Comparison of ENCODE assay signal across 11 cellular contexts in genomic region chr16:24009955-24010354, GRCh38.
A peak's percentile ranks its signal among the peaks of the same experiment; 100 is the strongest.
DNase-seq lines count a peak whose midpoint lies in the region; ATAC-seq and TF ChIP-seq lines count a peak whose summit lies in the region.
"Had no signal": no experiment of that assay in that cellular context is flagged by ENCODE, and none has a peak within 500 bp of the region (broad histone marks: within the 10 kb centered on the region; RNA-seq: fewer than 3 reads in every experiment).

No MANE protein-coding gene starts in this region.

- H3K79me2 ChIP-seq in DOHH2 (ENCODE audit: control insufficient read depth, low read length) = no peaks in the 10 kb centered on the region
- H3K79me2 ChIP-seq in Karpas-422 (ENCODE audit: low read length) = no peaks in the 10 kb centered on the region

- TF ChIP-seq CTCF in A673 (conservative IDR thresholded peaks at IDR 0.05; ENCODE audit: low read depth, low read length) = no peak
- no peak for TF ChIP-seq CTCF in DOHH2 (IDR thresholded peaks at IDR 0.05; ENCODE audit: low read depth, low read length, poor library complexity, severe bottlenecking)

- peaks cover 10% of the 10 kb centered on the region for H3K36me3 ChIP-seq in A673 (ENCODE audit: insufficient read depth, low read length, poor library complexity, severe bottlenecking)
- no peaks in the 10 kb centered on the region for H3K36me3 ChIP-seq in DOHH2 (ENCODE audit: control insufficient read depth, low read length)
- no peaks in the 10 kb centered on the region for H3K36me3 ChIP-seq in Karpas-422 (ENCODE audit: insufficient read depth, low read length)

- H3K4me3 Mint-ChIP-seq in activated naive CD8-positive, alpha-beta T cell treated with anti-CD3 and anti-CD28 coated beads, Interleukin-2, amount 50 U/mL, for 24 hours = no peak overlapping the region
- H3K4me3 Mint-ChIP-seq: T-helper 1 cell treated with Interleukin-12 subunit alpha and Interleukin-12 subunit beta and Interleukin-4 antibody, amounts not matched to agents 30 μg/mL and 1 μg/mL, for 36 hours had no signal

- peak overlapping the region; percentile 31 for H3K4me2 ChIP-seq in DOHH2 (ENCODE audit: low read length)
- H3K4me2 ChIP-seq in Karpas-422 (ENCODE audit: low read depth, low read length, poor library complexity, severe bottlenecking) = peak overlapping the region; percentile 16

- H3K9me3 Mint-ChIP-seq in activated naive CD8-positive, alpha-beta T cell treated with anti-CD3 and anti-CD28 coated beads, Interleukin-2, amount 50 U/mL, for 24 hours = no peaks in the 10 kb centered on the region
- H3K9me3 Mint-ChIP-seq: T-helper 1 cell treated with Interleukin-12 subunit alpha and Interleukin-12 subunit beta and Interleukin-4 antibody, amounts not matched to agents 30 μg/mL and 1 μg/mL, for 36 hours had no signal

- no peak overlapping the region for H3K4me3 ChIP-seq in A673 (ENCODE audit: low read depth, low read length, poor library complexity, severe bottlenecking)
- no peak overlapping the region for H3K4me3 ChIP-seq in DOHH2 (ENCODE audit: low read length)
- H3K4me3 ChIP-seq in Karpas-422 (ENCODE audit: low read length) = no peak overlapping the region

- DNase-seq in A673 (ENCODE audit: low spot score) (no peak), Karpas-422 (no peak), SKM-1 treated with dmso at 0.1 percent for 144 hours (lab: John Stamatoyannopoulos, UW; ENCODE audit: unreplicated experiment) (no peak), NCI-H510A treated with DMSO at 0.1 percent for 48 hours (lab: John Stamatoyannopoulos, UW) (no peak)
- DNase-seq in activated naive CD8-positive, alpha-beta T cell treated with anti-CD3 and anti-CD28 coated beads, Interleukin-2, amount 50 U/mL, for 24 hours = no peak
- DNase-seq in activated naive CD4-positive, alpha-beta T cell treated with Interleukin-2 at 50 U/mL for 16 hours = no peak
- DNase-seq: NCI-H1048 had no signal

- CTCF ChIA-PET in A673 (lab: Charles Lee) = interaction anchor here (0.5 to 2.5 kb wide), 24 partner anchors 8 to 1911 kb away, joined by 3 to 43 read pairs (median 4); partner anchors contain the start of gene CACNG3

- no peak for ATAC-seq in activated naive CD8-positive, alpha-beta T cell treated with anti-CD3 and anti-CD28 coated beads, Interleukin-2, amount 50 U/mL, for 24 hours
- ATAC-seq in GM18873 (IDR thresholded peaks at IDR 0.05; ENCODE audit: low FRiP score, unreplicated experiment) = no peak

- H3K4me1 ChIP-seq in A673 (ENCODE audit: insufficient read depth, low read length, poor library complexity, severe bottlenecking) = peaks cover 53% of the 10 kb centered on the region
- H3K4me1 ChIP-seq in DOHH2 (ENCODE audit: control insufficient read depth, low read length) = peaks cover 29% of the 10 kb centered on the region
- peaks cover 30% of the 10 kb centered on the region for H3K4me1 ChIP-seq in Karpas-422 (ENCODE audit: low read length)

- H3K9me3 ChIP-seq in A673 (ENCODE audit: low read depth, low read length, poor library complexity, severe bottlenecking) = no peaks in the 10 kb centered on the region
- H3K9me3 ChIP-seq in DOHH2 (ENCODE audit: control insufficient read depth, insufficient read depth, low read length) = no peaks in the 10 kb centered on the region
- no peaks in the 10 kb centered on the region for H3K9me3 ChIP-seq in Karpas-422 (ENCODE audit: low read length)

- no peak overlapping the region for H2AFZ ChIP-seq in Karpas-422 (ENCODE audit: low read length)

- peaks cover 10% of the 10 kb centered on the region for H3K36me3 Mint-ChIP-seq in activated naive CD8-positive, alpha-beta T cell treated with anti-CD3 and anti-CD28 coated beads, Interleukin-2, amount 50 U/mL, for 24 hours (ENCODE audit: low read depth)

- peaks cover 65% of the 10 kb centered on the region for H3K4me1 Mint-ChIP-seq in activated naive CD8-positive, alpha-beta T cell treated with anti-CD3 and anti-CD28 coated beads, Interleukin-2, amount 50 U/mL, for 24 hours

- H3K27me3 Mint-ChIP-seq in activated naive CD8-positive, alpha-beta T cell treated with anti-CD3 and anti-CD28 coated beads, Interleukin-2, amount 50 U/mL, for 24 hours = no peaks in the 10 kb centered on the region

- BruUV-seq in A673 (replicated peaks; lab: Mats Ljungman, UMichigan) = TSS peak; percentile 83

- H4K20me1 ChIP-seq in DOHH2 (ENCODE audit: control insufficient read depth, insufficient read depth, low read depth, low read length) (0 out of 2 replicates have a peak, but pooled peaks cover 4% of the 10 kb centered on the region), Karpas-422 (ENCODE audit: insufficient read depth, low read depth, low read length) (peaks cover 2% of the 10 kb centered on the region)

- no peaks in the 10 kb centered on the region for H3K9me2 ChIP-seq in DOHH2 (replicated peaks; ENCODE audit: control insufficient read depth, low read length)
- H3K9me2 ChIP-seq in Karpas-422 (replicated peaks; ENCODE audit: insufficient read depth, low read length) = no peaks in the 10 kb centered on the region

- POLR2A ChIA-PET in A673 (lab: Charles Lee; ENCODE audit: low non-redundant PET) = no interaction called here

- H3K27ac ChIP-seq in A673 (ENCODE audit: low read depth, low read length, poor library complexity, severe bottlenecking) = peak overlapping the region; percentile 50
- H3K27ac ChIP-seq in DOHH2 (ENCODE audit: low read depth, low read length) = no peak overlapping the region
- H3K27ac ChIP-seq in Karpas-422 (ENCODE audit: low read length) = no peak overlapping the region
- H3K27ac ChIP-seq: HL-60 had no signal

- H3K9ac ChIP-seq in Karpas-422 (ENCODE audit: low read length) = no peak overlapping the region

- H3K27ac Mint-ChIP-seq in activated naive CD8-positive, alpha-beta T cell treated with anti-CD3 and anti-CD28 coated beads, Interleukin-2, amount 50 U/mL, for 24 hours = peak overlapping the region; percentile 17
- H3K27ac Mint-ChIP-seq: T-helper 1 cell treated with Interleukin-12 subunit alpha and Interleukin-12 subunit beta and Interleukin-4 antibody, amounts not matched to agents 30 μg/mL and 1 μg/mL, for 36 hours had no signal

- H3F3A ChIP-seq in DOHH2 (ENCODE audit: control insufficient read depth, insufficient read depth) = no peaks in the 10 kb centered on the region

- no peaks in the 10 kb centered on the region for H3K27me3 ChIP-seq in A673 (replicated peaks; ENCODE audit: insufficient read depth, low read depth, low read length, poor library complexity)
- peaks cover 12% of the 10 kb centered on the region for H3K27me3 ChIP-seq in DOHH2 (ENCODE audit: control insufficient read depth, low read length)
- no peaks in the 10 kb centered on the region; the same call in 1 of the 2 replicates for H3K27me3 ChIP-seq in Karpas-422 (ENCODE audit: low read length)

- intact Hi-C loops in A673 (cut with micrococcal nuclease; ENCODE audit: unreplicated experiment) = loop anchor here (1.0 to 5.0 kb wide), 4 partner anchors 58 to 209 kb away; no protein-coding TSS in a partner anchor
